Comparison of ENCODE assay signal across 16 cellular contexts in the genomic region with DNA sequence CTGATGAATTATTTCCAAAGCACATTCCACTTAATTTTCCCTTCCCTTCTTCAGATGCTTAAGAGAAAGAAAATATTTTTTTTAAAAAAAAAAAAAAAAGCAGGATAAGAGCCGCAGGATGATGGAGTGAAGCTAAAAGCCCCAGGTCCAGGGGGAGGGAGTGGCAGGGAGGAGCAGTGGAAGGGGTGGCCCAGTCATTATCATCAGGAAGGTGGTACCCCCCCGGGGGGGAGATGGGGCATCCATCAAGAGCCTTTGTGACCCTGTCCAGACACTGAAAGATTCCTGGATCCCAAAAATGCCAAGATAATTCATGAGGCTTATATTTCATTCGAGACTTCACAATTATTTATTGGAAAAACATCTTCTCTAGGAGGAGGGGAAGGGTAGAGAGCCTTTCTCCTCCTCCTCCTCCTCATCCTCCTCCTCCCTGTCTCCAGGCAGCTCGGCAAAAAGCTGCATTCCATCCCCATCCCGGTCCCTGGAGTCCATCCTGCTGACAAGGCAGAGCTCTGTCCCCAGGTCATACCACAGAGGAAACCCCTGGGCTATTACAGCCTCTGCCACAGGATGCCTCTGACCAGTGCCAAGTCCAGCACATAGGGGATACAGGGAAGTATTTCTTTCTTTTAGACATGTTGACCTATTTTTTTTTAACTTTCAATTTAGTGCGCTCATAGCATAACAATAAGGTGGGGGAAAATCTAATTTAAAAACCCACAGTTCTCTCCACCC.
DNase-seq lines count a peak whose midpoint lies in the region; TF ChIP-seq lines count a peak whose summit lies in the region.
"Had no signal": no experiment of that assay in that cellular context is flagged by ENCODE, and none has a peak within 500 bp of the region (broad histone marks: within the 10 kb centered on the region; RNA-seq: fewer than 3 reads in every experiment).

No MANE protein-coding gene starts in this region.

- no peak overlapping the region for H3K4me3 ChIP-seq in sigmoid colon
- no peak overlapping the region for H3K4me3 ChIP-seq in trophoblast cell (ENCODE audit: low read depth, low read length)
- H3K4me3 ChIP-seq: ascending aorta, testis had no signal

- H3K14ac ChIP-seq in trophoblast cell (ENCODE audit: low read length) (no peak overlapping the region), H9 (ENCODE audit: insufficient read depth, low read length) (no peak overlapping the region)

- no peak overlapping the region for H2BK15ac ChIP-seq in H9 (ENCODE audit: low read depth, low read length)

- no peak overlapping the region for H3K4me3 Mint-ChIP-seq in H9
- H3K4me3 Mint-ChIP-seq: activated CD8-positive, alpha-beta T cell treated with anti-CD3 and anti-CD28 coated beads, Interleukin-2, amount 10 ng/mL, durations not matched to agents 7 days and 5 days; CD14-positive monocyte had no signal

- H2BK120ac ChIP-seq in trophoblast cell (ENCODE audit: insufficient read depth, low read length, poor library complexity) (no peak overlapping the region), H9 (ENCODE audit: low read depth, low read length, poor library complexity, severe bottlenecking) (no peak overlapping the region)

- H3K4ac ChIP-seq in trophoblast cell (ENCODE audit: low read depth, low read length) (no peak overlapping the region), H9 (ENCODE audit: low read depth, low read length) (no peak overlapping the region)

- no peak overlapping the region for H4K8ac ChIP-seq in trophoblast cell (ENCODE audit: low read depth, low read length)
- no peak overlapping the region for H4K8ac ChIP-seq in H9 (replicated peaks; ENCODE audit: insufficient read length, low read depth, low read length)

- H3K23me2 ChIP-seq in H9 (ENCODE audit: insufficient read length, low read depth, low read length, poor library complexity, severe bottlenecking): no peaks in the 10 kb centered on the region

- 49 to 56% methylated on average over 6 of the region's 6 CpGs for WGBS in sigmoid colon, 2 donors
- no CpG with 5 or more reads among the region's 6 CpGs for WGBS in trophoblast cell (ENCODE audit: extremely low coverage, insufficient coverage, insufficient read length)
- no CpG with 5 or more reads among the region's 6 CpGs for WGBS in H9 (ENCODE audit: extremely low coverage, insufficient read length, low lambda C conversion rate)

- H3K36me3 Mint-ChIP-seq in H9 (ENCODE audit: insufficient read depth in 1 of 3, low read depth in 3 of 3): peaks cover 0 to 5% (median 4%) of the 10 kb centered on the region in 3 experiments; a peak in 3 of 7 replicates
- H3K36me3 Mint-ChIP-seq: CD14-positive monocyte had no signal

- H2AK5ac ChIP-seq in trophoblast cell (ENCODE audit: low read length) (no peak overlapping the region), H9 (ENCODE audit: insufficient read length, low read length) (no peak overlapping the region)

- H3K9me3 Mint-ChIP-seq in H9: peaks cover 8 to 13% of the 10 kb centered on the region in 2 experiments

- no peak overlapping the region for H4K12ac ChIP-seq in trophoblast cell (ENCODE audit: low read depth, low read length)

- H3K79me1 ChIP-seq in trophoblast cell (ENCODE audit: low read length) (no peaks in the 10 kb centered on the region), H9 (ENCODE audit: insufficient read depth, low read depth, low read length, poor library complexity, severe bottlenecking) (no peaks in the 10 kb centered on the region)

- no peak overlapping the region for H3K9ac ChIP-seq in trophoblast cell (ENCODE audit: low read length)
- H3K9ac ChIP-seq in H9 (ENCODE audit: extremely low read depth, insufficient read length, low read length): no peak overlapping the region

- no peak for TF ChIP-seq POLR2A in sigmoid colon (IDR thresholded peaks at IDR 0.05)

- H3K18ac ChIP-seq in trophoblast cell (ENCODE audit: low read length) (no peak overlapping the region), H9 (ENCODE audit: insufficient read length, low read depth, low read length) (no peak overlapping the region)

- no peaks in the 10 kb centered on the region for H4K20me1 ChIP-seq in H9 (ENCODE audit: control insufficient read depth, insufficient read depth, insufficient read length)

- H3K27ac Mint-ChIP-seq in H9: no peak overlapping the region
- H3K27ac Mint-ChIP-seq: activated CD8-positive, alpha-beta T cell treated with anti-CD3 and anti-CD28 coated beads, Interleukin-2, amount 10 ng/mL, durations not matched to agents 7 days and 5 days; progenitor cell of endocrine pancreas had no signal

- H3K27me3 Mint-ChIP-seq in H9 (ENCODE audit: low read depth): peaks cover 20% of the 10 kb centered on the region

- H3K4me1 ChIP-seq in sigmoid colon (peaks cover 0 to 23% (median 22%) of the 10 kb centered on the region in 4 donors), trophoblast cell (ENCODE audit: control insufficient read depth in 1 of 2, insufficient read depth in 2 of 2, low read length in 2 of 2) (no peaks in the 10 kb centered on the region), H9 (ENCODE audit: insufficient read depth, low read length) (no peaks in the 10 kb centered on the region)
- H3K4me1 ChIP-seq: ascending aorta, testis had no signal

- H3K27ac ChIP-seq in sigmoid colon: peak overlapping the region in 3 of 4 donors; percentile 50 to 74 (median 51)
- H3K27ac ChIP-seq in trophoblast cell (ENCODE audit: low read depth, low read length): no peak overlapping the region
- H3K27ac ChIP-seq in H9 (ENCODE audit: insufficient read length, low read depth, low read length): no peak overlapping the region
- H3K27ac ChIP-seq: ascending aorta, testis, VCaP had no signal

- H3K23ac ChIP-seq in trophoblast cell (ENCODE audit: low read length) (no peak overlapping the region), H9 (ENCODE audit: insufficient read length, low read depth, low read length) (no peak overlapping the region)

- no peaks in the 10 kb centered on the region for H3K79me2 ChIP-seq in trophoblast cell (ENCODE audit: control insufficient read depth, insufficient read depth, low read length, poor library complexity)
- H3K79me2 ChIP-seq in H9 (ENCODE audit: insufficient read depth, low read length): no peaks in the 10 kb centered on the region

- no peak for TF ChIP-seq EP300 in sigmoid colon (IDR thresholded peaks at IDR 0.05)

- H2BK5ac ChIP-seq in trophoblast cell (ENCODE audit: low read depth, low read length, poor library complexity) (no peak overlapping the region), H9 (ENCODE audit: insufficient read length, low read length) (no peak overlapping the region)

- no peaks in the 10 kb centered on the region for H3K9me3 ChIP-seq in sigmoid colon
- peaks cover 2% of the 10 kb centered on the region for H3K9me3 ChIP-seq in trophoblast cell (ENCODE audit: insufficient read depth, low read depth, low read length)
- H3K9me3 ChIP-seq in H9 (ENCODE audit: control insufficient read depth, low read depth, low read length): no peaks in the 10 kb centered on the region
- H3K9me3 ChIP-seq: testis had no signal

- H3T11ph ChIP-seq in H9 (ENCODE audit: low read length): no peak overlapping the region

- H4K5ac ChIP-seq in H9 (ENCODE audit: insufficient read length, low read depth, low read length): no peak overlapping the region

- H3K4me2 ChIP-seq in trophoblast cell (ENCODE audit: low read length) (no peak overlapping the region), H9 (ENCODE audit: insufficient read depth, insufficient read length, low read length) (no peak overlapping the region)

- no peak overlapping the region for H2BK20ac ChIP-seq in H9 (ENCODE audit: low read depth, low read length, poor library complexity, severe bottlenecking)

- H3K36me3 ChIP-seq in sigmoid colon (no peaks in the 10 kb centered on the region), trophoblast cell (ENCODE audit: control insufficient read depth in 1 of 2, insufficient read depth in 2 of 2, low read length in 2 of 2) (no peaks in the 10 kb centered on the region)
- H3K36me3 ChIP-seq: ascending aorta had no signal

- H2BK12ac ChIP-seq in trophoblast cell (ENCODE audit: low read length) (no peak overlapping the region), H9 (ENCODE audit: insufficient read length, low read depth, low read length) (no peak overlapping the region)

- H4K91ac ChIP-seq in trophoblast cell (ENCODE audit: low read depth, low read length) (no peak overlapping the region), H9 (ENCODE audit: insufficient read length, low read depth, low read length) (no peak overlapping the region)

- intact Hi-C loops in sigmoid colon (cut with DNase I): no loop called here

- DNase-seq in GM03348 (ENCODE audit: low spot score) (peak; percentile 78), T1000 (lab: John Stamatoyannopoulos, UW) (peak; percentile 22), fibroblast of peridontal ligament (ENCODE audit: extremely low read depth) (peak; percentile 13), sigmoid colon (no peak), trophoblast cell (no peak), SIG-M5 (lab: John Stamatoyannopoulos, UW) (no peak), H9 (no peak)
- no peak for DNase-seq in stimulated activated CD8-positive, alpha-beta memory T cell treated with anti-CD3 and anti-CD28 coated beads, Interleukin-4, amount 100 ng/mL, for 48 hours
- DNase-seq: activated CD8-positive, alpha-beta T cell treated with anti-CD3 and anti-CD28 coated beads, Interleukin-2, amount 10 ng/mL, durations not matched to agents 7 days and 5 days; activated effector memory CD4-positive, alpha-beta T cell treated with Interleukin-2 at 50 U/mL for 16 hours; NCI-H1092 treated with DMSO at 0.1 percent for 48 hours; testis had no signal

- H3K4me1 Mint-ChIP-seq in H9: peaks cover 2 to 7% of the 10 kb centered on the region in 2 experiments; a peak in 2 of 4 replicates
- H3K4me1 Mint-ChIP-seq: CD14-positive monocyte had no signal

- H3K27me3 ChIP-seq in sigmoid colon: no peaks in the 10 kb centered on the region
- no peaks in the 10 kb centered on the region for H3K27me3 ChIP-seq in trophoblast cell (ENCODE audit: insufficient read depth, low read length)
- no peaks in the 10 kb centered on the region for H3K27me3 ChIP-seq in H9 (ENCODE audit: insufficient read depth, low read length)
- H3K27me3 ChIP-seq: ascending aorta, testis had no signal

- no peak for TF ChIP-seq CTCF in sigmoid colon (IDR thresholded peaks at IDR 0.05)
- no peak for TF ChIP-seq CTCF in H9 (conservative IDR thresholded peaks at IDR 0.05)

- H3K56ac ChIP-seq in H9 (ENCODE audit: insufficient read length, low read depth, low read length): no peak overlapping the region

- H2AFZ ChIP-seq in trophoblast cell (ENCODE audit: insufficient read depth, low read length, poor library complexity): no peak overlapping the region
- no peak overlapping the region for H2AFZ ChIP-seq in H9 (ENCODE audit: low read length)

Comparison
In these comparisons a context has a peak if more than half of its experiments do, and no peak if none do; other contexts are left out.
1. DNase-seq: peak in GM03348 (single experiment), T1000 (single experiment) and fibroblast of peridontal ligament (single experiment); none in sigmoid colon (single experiment), stimulated activated CD8-positive, alpha-beta memory T cell treated with anti-CD3 and anti-CD28 coated beads, Interleukin-4, amount 100 ng/mL, for 48 hours (single experiment), trophoblast cell (0 of 2), SIG-M5 (single experiment) and H9 (single experiment).
2. H3K27ac ChIP-seq: peak in sigmoid colon (3 of 4); none in trophoblast cell (single experiment) and H9 (single experiment).